In genomic region chr6:2165216-2165725, GRCh38 we compare ENCODE assay signal across 23 cellular contexts.
A peak's percentile ranks its signal among the peaks of the same experiment; 100 is the strongest.
DNase-seq lines count a peak whose midpoint lies in the region; ATAC-seq and TF ChIP-seq lines count a peak whose summit lies in the region.
"Had no signal": no experiment of that assay in that cellular context is flagged by ENCODE, and none has a peak within 500 bp of the region (broad histone marks: within the 10 kb centered on the region; RNA-seq: fewer than 3 reads in every experiment).

No MANE protein-coding gene starts in this region.

- intact Hi-C loops in CD4-positive, alpha-beta T cell (cut with DNase I, micrococcal nuclease), result no loop called here
- intact Hi-C loops in left cardiac atrium (cut with DNase I), result no loop called here

- no peak overlapping the region for H3K27ac Mint-ChIP-seq in CD4-positive, alpha-beta T cell
- no peak overlapping the region for H3K27ac Mint-ChIP-seq in chondrocyte (ENCODE audit: unreplicated experiment)
- H3K27ac Mint-ChIP-seq: CD4-positive, alpha-beta memory T cell had no signal

- H3K27ac ChIP-seq in HEK293 (ENCODE audit: extremely low read depth, low read depth, low read length), result no peak overlapping the region
- no peak overlapping the region for H3K27ac ChIP-seq in CD4-positive, alpha-beta T cell (ENCODE audit: low read depth, low read length)
- H3K27ac ChIP-seq: BLaER1, SJSA1 had no signal

- H3K4me3 ChIP-seq in HEK293 (ENCODE audit: low read depth, low read length) (no peak overlapping the region), fibroblast of mammary gland (ENCODE audit: control insufficient read depth, low read depth, low read length) (no peak overlapping the region)
- H3K4me3 ChIP-seq: BLaER1, SJSA1 had no signal

- POLR2A ChIA-PET in HEK293 (lab: Yijun Ruan, JAX), result no interaction called here
- POLR2A ChIA-PET in CD4-positive, alpha-beta T cell (lab: Charles Lee), result no interaction called here

- peaks cover 29% of the 10 kb centered on the region for H3K4me1 Mint-ChIP-seq in CD4-positive, alpha-beta T cell (ENCODE audit: low read depth)
- H3K4me1 Mint-ChIP-seq in chondrocyte (ENCODE audit: low read depth), result peaks cover 24% of the 10 kb centered on the region

- CTCF ChIA-PET in HEK293 (lab: Yijun Ruan, JAX), result no interaction called here
- CTCF ChIA-PET in CD4-positive, alpha-beta T cell (lab: Charles Lee), result no interaction called here

- ATAC-seq in CD4-positive, alpha-beta T cell (ENCODE audit: poor library complexity), result no peak
- ATAC-seq in left cardiac atrium, result no peak
- ATAC-seq: HCT116, Right ventricle myocardium inferior had no signal

- H3K36me3 Mint-ChIP-seq in CD4-positive, alpha-beta T cell (ENCODE audit: low read depth), result no peaks in the 10 kb centered on the region
- H3K36me3 Mint-ChIP-seq in chondrocyte (ENCODE audit: low read depth), result no peaks in the 10 kb centered on the region
- H3K36me3 Mint-ChIP-seq: CD4-positive, alpha-beta memory T cell had no signal

- no peaks in the 10 kb centered on the region for H3K27me3 ChIP-seq in CD4-positive, alpha-beta T cell (ENCODE audit: control insufficient read depth, insufficient read depth, low read length)
- H3K27me3 ChIP-seq: BLaER1, SJSA1 had no signal

- H3K4me3 Mint-ChIP-seq in CD4-positive, alpha-beta T cell, result no peak overlapping the region
- no peak overlapping the region for H3K4me3 Mint-ChIP-seq in chondrocyte (ENCODE audit: unreplicated experiment)
- H3K4me3 Mint-ChIP-seq: CD4-positive, alpha-beta memory T cell had no signal

- peaks cover 3% of the 10 kb centered on the region for H3K9me3 Mint-ChIP-seq in CD4-positive, alpha-beta T cell
- peaks cover 5% of the 10 kb centered on the region for H3K9me3 Mint-ChIP-seq in chondrocyte (ENCODE audit: low read depth)

- no peak for TF ChIP-seq CTCF in HEK293 (tag by site-specific recombination; IDR thresholded peaks at IDR 0.05)
- TF ChIP-seq CTCF in fibroblast of mammary gland (conservative IDR thresholded peaks at IDR 0.05; ENCODE audit: control insufficient read depth, insufficient read depth, low read depth, low read length), result no peak
- no peak for TF ChIP-seq CTCF in CD4-positive, alpha-beta T cell (IDR thresholded peaks at IDR 0.05)
- TF ChIP-seq CTCF in chondrocyte (IDR thresholded peaks at IDR 0.05), result no peak

- in situ Hi-C loops in G401 (cut with HindIII; ENCODE audit: low sequenced_read_pairs), result no loop called here

- H3K36me3 ChIP-seq in HEK293 (ENCODE audit: control insufficient read depth in 2 of 2, insufficient read depth in 1 of 2, low read length in 2 of 2), result no peaks in the 10 kb centered on the region
- H3K36me3 ChIP-seq: SJSA1 had no signal

- peak; percentile 57 for DNase-seq in G401 (ENCODE audit: low spot score)
- peak; percentile 81 for DNase-seq in NCI-H446 treated with DMSO at 0.1 percent for 48 hours (lab: John Stamatoyannopoulos, UW)
- peak; percentile 46 for DNase-seq in fibroblast of mammary gland (ENCODE audit: low read depth)
- DNase-seq in cortex of kidney (lab: John Stamatoyannopoulos, UW), result no peak
- no peak for DNase-seq in CD4-positive, alpha-beta T cell
- no peak for DNase-seq in left cardiac atrium
- no peak for DNase-seq in chondrocyte (ENCODE audit: low spot score)
- DNase-seq: Caco-2; CD4-positive, alpha-beta memory T cell; DMS153; GDM1; Karpas-422; NCI-H1417; NCI-H187 treated with DMSO at 0.1 percent for 48 hours; NCI-H2107; NCI-H345; NCI-H526; OCI-M1 had no signal

- no peaks in the 10 kb centered on the region for H3K9me3 ChIP-seq in HEK293 (ENCODE audit: control insufficient read depth, insufficient read depth, low read depth, low read length)
- peaks cover 11% of the 10 kb centered on the region for H3K9me3 ChIP-seq in CD4-positive, alpha-beta T cell (ENCODE audit: control insufficient read depth, low read length)
- H3K9me3 ChIP-seq: Caco-2 had no signal

- no peaks in the 10 kb centered on the region for H3K27me3 Mint-ChIP-seq in CD4-positive, alpha-beta T cell
- no peaks in the 10 kb centered on the region for H3K27me3 Mint-ChIP-seq in chondrocyte (ENCODE audit: low read depth)
- H3K27me3 Mint-ChIP-seq: CD4-positive, alpha-beta memory T cell had no signal

- H3K4me1 ChIP-seq in HEK293 (ENCODE audit: control insufficient read depth, insufficient read depth, low read length), result peaks cover 10% of the 10 kb centered on the region
- H3K4me1 ChIP-seq: Caco-2 had no signal

TF ChIP-seq in HEK293, 187 proteins besides CTCF, POLR2A, EP300 and RAD21:
- TF ChIP-seq ZNF555 (tag by site-specific recombination; conservative IDR thresholded peaks at IDR 0.05), result no peak
- no peak for TF ChIP-seq REPIN1 (tag by site-specific recombination; IDR thresholded peaks at IDR 0.05; ENCODE audit: low read depth)
- TF ChIP-seq, protein P1, sequence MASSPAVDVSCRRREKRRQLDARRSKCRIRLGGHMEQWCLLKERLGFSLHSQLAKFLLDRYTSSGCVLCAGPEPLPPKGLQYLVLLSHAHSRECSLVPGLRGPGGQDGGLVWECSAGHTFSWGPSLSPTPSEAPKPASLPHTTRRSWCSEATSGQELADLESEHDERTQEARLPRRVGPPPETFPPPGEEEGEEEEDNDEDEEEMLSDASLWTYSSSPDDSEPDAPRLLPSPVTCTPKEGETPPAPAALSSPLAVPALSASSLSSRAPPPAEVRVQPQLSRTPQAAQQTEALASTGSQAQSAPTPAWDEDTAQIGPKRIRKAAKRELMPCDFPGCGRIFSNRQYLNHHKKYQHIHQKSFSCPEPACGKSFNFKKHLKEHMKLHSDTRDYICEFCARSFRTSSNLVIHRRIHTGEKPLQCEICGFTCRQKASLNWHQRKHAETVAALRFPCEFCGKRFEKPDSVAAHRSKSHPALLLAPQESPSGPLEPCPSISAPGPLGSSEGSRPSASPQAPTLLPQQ (tag by site-specific recombination; IDR thresholded peaks at IDR 0.05), result 0 out of 2 replicates have a peak, but pooled peaks have one; percentile 27
- TF ChIP-seq, protein P2, sequence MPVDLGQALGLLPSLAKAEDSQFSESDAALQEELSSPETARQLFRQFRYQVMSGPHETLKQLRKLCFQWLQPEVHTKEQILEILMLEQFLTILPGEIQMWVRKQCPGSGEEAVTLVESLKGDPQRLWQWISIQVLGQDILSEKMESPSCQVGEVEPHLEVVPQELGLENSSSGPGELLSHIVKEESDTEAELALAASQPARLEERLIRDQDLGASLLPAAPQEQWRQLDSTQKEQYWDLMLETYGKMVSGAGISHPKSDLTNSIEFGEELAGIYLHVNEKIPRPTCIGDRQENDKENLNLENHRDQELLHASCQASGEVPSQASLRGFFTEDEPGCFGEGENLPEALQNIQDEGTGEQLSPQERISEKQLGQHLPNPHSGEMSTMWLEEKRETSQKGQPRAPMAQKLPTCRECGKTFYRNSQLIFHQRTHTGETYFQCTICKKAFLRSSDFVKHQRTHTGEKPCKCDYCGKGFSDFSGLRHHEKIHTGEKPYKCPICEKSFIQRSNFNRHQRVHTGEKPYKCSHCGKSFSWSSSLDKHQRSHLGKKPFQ (tag by site-specific recombination; IDR thresholded peaks at IDR 0.05), result no peak
- no peak for TF ChIP-seq INSM2 (tag by site-specific recombination; IDR thresholded peaks at IDR 0.05)
TF ChIP-seq in HEK293: peak in this region for 1.

Comparison
In these comparisons a context has a peak if more than half of its experiments do, and no peak if none do; other contexts are left out.
1. DNase-seq: peak in G401 (single experiment), NCI-H446 treated with DMSO at 0.1 percent for 48 hours (single experiment) and fibroblast of mammary gland (single experiment); none in cortex of kidney (single experiment), CD4-positive, alpha-beta T cell (0 of 10), left cardiac atrium (single experiment) and chondrocyte (single experiment).